In the genomic region with DNA sequence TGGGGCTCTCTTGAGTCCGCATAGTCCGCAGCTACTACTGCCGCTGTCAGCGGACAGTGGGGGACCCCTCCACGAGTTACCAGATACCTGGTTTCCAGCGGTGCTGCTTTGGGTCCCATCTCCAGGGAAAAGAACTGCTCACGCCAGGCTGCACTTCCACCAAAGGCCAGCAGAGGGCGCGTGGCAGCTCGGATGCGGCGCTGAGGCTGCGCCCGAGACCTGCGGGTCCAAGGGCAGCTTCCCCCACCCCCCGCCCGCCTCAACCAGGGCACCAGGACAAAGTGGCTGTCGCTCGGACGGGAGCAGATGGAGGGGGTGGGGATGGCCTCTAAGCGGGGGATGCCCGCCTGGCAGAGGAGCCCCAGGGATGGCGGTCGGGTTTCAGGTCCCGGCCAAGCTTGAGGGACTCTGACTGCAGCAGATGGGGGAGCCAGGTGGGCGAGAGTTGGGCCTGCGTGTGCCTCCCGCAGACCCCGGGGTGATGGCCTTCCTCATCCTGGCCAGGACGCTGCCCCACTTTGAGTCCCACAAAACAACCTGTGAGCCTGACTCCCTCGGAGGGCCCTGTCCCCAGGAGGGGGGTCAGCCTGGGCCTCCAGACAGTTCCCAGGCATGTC, we compare ENCODE assay signal across 10 cellular contexts. TPM values are rescaled to one million over a fixed set of nuclear protein-coding genes. Genes with fewer than 3 reads are reported as not detected.
DNase-seq lines count a peak whose midpoint lies in the region; ATAC-seq, FAIRE-seq and TF ChIP-seq lines count a peak whose summit lies in the region.
"Had no signal": no experiment of that assay in that cellular context is flagged by ENCODE, and none has a peak within 500 bp of the region (broad histone marks: within the 10 kb centered on the region; RNA-seq: fewer than 3 reads in every experiment).

No MANE protein-coding gene starts in this region.

- no peak overlapping the region for H3K27ac Mint-ChIP-seq in activated naive CD8-positive, alpha-beta T cell treated with anti-CD3 and anti-CD28 coated beads, Interleukin-2, amount 50 U/mL, for 24 hours
- H3K27ac Mint-ChIP-seq in osteocyte (ENCODE audit: unreplicated experiment): no peak overlapping the region

- ATAC-seq in activated naive CD8-positive, alpha-beta T cell treated with anti-CD3 and anti-CD28 coated beads, Interleukin-2, amount 50 U/mL, for 24 hours: no peak
- ATAC-seq in lower lobe of right lung (peak; percentile 54 to 59), HG03342 (IDR thresholded peaks at IDR 0.05; ENCODE audit: unreplicated experiment) (no peak)

- intact Hi-C loops in lower lobe of right lung (cut with DNase I): loop anchor here (5.0 kb wide), 1 partner anchor 439 kb away; no protein-coding TSS in a partner anchor

- DNase-seq in BJ (ENCODE audit: low read depth) (no peak), NCI-H774 (lab: John Stamatoyannopoulos, UW) (peak; percentile 1), lower lobe of right lung (peak; percentile 54), dedifferentiated amniotic fluid mesenchymal stem cell (ENCODE audit: extremely low spot score) (no peak), osteocyte (ENCODE audit: extremely low spot score, unreplicated experiment) (no peak), HTR-8/SVneo (ENCODE audit: insufficient read length, low spot score) (no peak)
- DNase-seq in activated naive CD8-positive, alpha-beta T cell treated with anti-CD3 and anti-CD28 coated beads, Interleukin-2, amount 50 U/mL, for 24 hours: peak; percentile 42

- H3K27ac ChIP-seq in lower lobe of right lung: no peak overlapping the region

- no peaks in the 10 kb centered on the region for H3K4me1 ChIP-seq in lower lobe of right lung

- H3K36me3 ChIP-seq in BJ (ENCODE audit: control insufficient read depth, insufficient read depth, low read length) (no peaks in the 10 kb centered on the region), lower lobe of right lung (no peaks in the 10 kb centered on the region)

- H3K27me3 Mint-ChIP-seq in activated naive CD8-positive, alpha-beta T cell treated with anti-CD3 and anti-CD28 coated beads, Interleukin-2, amount 50 U/mL, for 24 hours: peaks cover 7% of the 10 kb centered on the region
- H3K27me3 Mint-ChIP-seq in osteocyte (ENCODE audit: unreplicated experiment): no peaks in the 10 kb centered on the region

- no peaks in the 10 kb centered on the region for H3K9me3 ChIP-seq in lower lobe of right lung

- TF ChIP-seq CTCF in BJ (IDR thresholded peaks at IDR 0.05; ENCODE audit: insufficient read depth, low read depth, low read length) (peak; percentile 24; the same call in 1 of the 2 replicates), lower lobe of right lung (IDR thresholded peaks at IDR 0.05) (peak; percentile 92), osteocyte (IDR thresholded peaks at IDR 0.05) (no peak)

- no peak overlapping the region for H3K4me3 Mint-ChIP-seq in activated naive CD8-positive, alpha-beta T cell treated with anti-CD3 and anti-CD28 coated beads, Interleukin-2, amount 50 U/mL, for 24 hours
- H3K4me3 Mint-ChIP-seq in osteocyte (ENCODE audit: unreplicated experiment): no peak overlapping the region
- H3K4me3 Mint-ChIP-seq: neural crest cell had no signal

- no peaks in the 10 kb centered on the region for H3K27me3 ChIP-seq in BJ (ENCODE audit: control insufficient read depth, insufficient read depth, low read length)
- peaks cover 31% of the 10 kb centered on the region for H3K27me3 ChIP-seq in lower lobe of right lung (ENCODE audit: low read depth)

- POLR2A ChIA-PET in BJ (lab: Charles Lee): no interaction called here

- peaks cover 5% of the 10 kb centered on the region for H3K36me3 Mint-ChIP-seq in activated naive CD8-positive, alpha-beta T cell treated with anti-CD3 and anti-CD28 coated beads, Interleukin-2, amount 50 U/mL, for 24 hours (ENCODE audit: low read depth)
- H3K36me3 Mint-ChIP-seq in osteocyte (ENCODE audit: unreplicated experiment): no peaks in the 10 kb centered on the region

- no peak overlapping the region for H3K4me3 ChIP-seq in BJ (ENCODE audit: low read depth, low read length)
- H3K4me3 ChIP-seq in lower lobe of right lung: no peak overlapping the region

- peaks cover 3% of the 10 kb centered on the region for H3K9me3 Mint-ChIP-seq in activated naive CD8-positive, alpha-beta T cell treated with anti-CD3 and anti-CD28 coated beads, Interleukin-2, amount 50 U/mL, for 24 hours
- peaks cover 28% of the 10 kb centered on the region for H3K9me3 Mint-ChIP-seq in osteocyte (ENCODE audit: unreplicated experiment)

- H3K4me1 Mint-ChIP-seq in activated naive CD8-positive, alpha-beta T cell treated with anti-CD3 and anti-CD28 coated beads, Interleukin-2, amount 50 U/mL, for 24 hours: no peaks in the 10 kb centered on the region
- H3K4me1 Mint-ChIP-seq in osteocyte (ENCODE audit: unreplicated experiment): no peaks in the 10 kb centered on the region
- H3K4me1 Mint-ChIP-seq: neural crest cell had no signal

- FAIRE-seq in HTR-8/SVneo (lab: Jason Lieb, UNC): no peak
- FAIRE-seq: GM18507 had no signal

- CTCF ChIA-PET in BJ (lab: Yijun Ruan, JAX): no interaction called here

RNA-seq across cellular contexts. Expression of gene ZNF735, which starts 23.8 kb away (rescaled TPM):
- not detected in 2 replicates for polyA plus RNA-seq in BJ (2011; rRNA removed)
- not detected in 2 replicates for polyA minus RNA-seq in BJ (2011; rRNA and poly(A)+ RNA removed)
- total RNA-seq in lower lobe of right lung (not detected), osteocyte (not detected in 2 replicates)
- total RNA-seq: neural crest cell had no signal

RNA-seq across cellular contexts. Expression of gene ZNF679, which starts 45.0 kb away (rescaled TPM):
- not detected in 2 replicates for polyA plus RNA-seq in BJ (2011; rRNA removed)
- polyA minus RNA-seq in BJ (2011; rRNA and poly(A)+ RNA removed): not detected in 2 replicates
- total RNA-seq in lower lobe of right lung (not detected), osteocyte (not detected in 2 replicates)
- total RNA-seq: neural crest cell had no signal

Comparison
In these comparisons a context has a peak if more than half of its experiments do, and no peak if none do; other contexts are left out.
1. DNase-seq: peak in NCI-H774 (single experiment), activated naive CD8-positive, alpha-beta T cell treated with anti-CD3 and anti-CD28 coated beads, Interleukin-2, amount 50 U/mL, for 24 hours (single experiment) and lower lobe of right lung (single experiment); none in BJ (single experiment), dedifferentiated amniotic fluid mesenchymal stem cell (single experiment), osteocyte (single experiment) and HTR-8/SVneo (single experiment).
2. ATAC-seq: peak in lower lobe of right lung (2 of 2); none in activated naive CD8-positive, alpha-beta T cell treated with anti-CD3 and anti-CD28 coated beads, Interleukin-2, amount 50 U/mL, for 24 hours (single experiment) and HG03342 (single experiment).